1 cellular context compared by ENCODE assay signal in genomic region chr11:62678770-62679696, GRCh38.
TF ChIP-seq lines count a peak whose summit lies in the region.

UBXN1 (minus strand) TSS chr11:62679073; CDS start chr11:62678923, 150 bp downstream.

TF ChIP-seq in HepG2, 621 proteins besides CTCF, POLR2A, EP300 and RAD21 (continued from another document and continues in another):
- TF ChIP-seq ZXDC (CRISPR knock-in tag; IDR thresholded peaks at IDR 0.05) (peak; percentile 29; the same call in 1 of the 2 replicates), AGO2 (optimal IDR thresholded peaks at IDR 0.05; ENCODE audit: low read depth, low read length) (peak; percentile 77), ZSCAN31 (CRISPR knock-in tag; IDR thresholded peaks at IDR 0.05; ENCODE audit: low read depth) (peak; percentile 69), ZNF543 (CRISPR knock-in tag; IDR thresholded peaks at IDR 0.05) (peak; percentile 85), SOX5 (CRISPR knock-in tag; IDR thresholded peaks at IDR 0.05; ENCODE audit: borderline replicate concordance) (0 out of 2 replicates have a peak, but pooled peaks have one; percentile 23), BORCS8-MEF2B (CRISPR knock-in tag; IDR thresholded peaks at IDR 0.05) (peak; percentile 73; the same call in 1 of the 2 replicates), ZNF839 (CRISPR knock-in tag; IDR thresholded peaks at IDR 0.05; ENCODE audit: borderline replicate concordance) (0 out of 2 replicates have a peak, but pooled peaks have one; percentile 67), MAFF (IDR thresholded peaks at IDR 0.05; ENCODE audit: low read depth, low read length) (no peak), BHLHE40 (IDR thresholded peaks at IDR 0.05; ENCODE audit: low read length) (peak; percentile 52; the same call in 1 of the 2 replicates), ZNF224 (CRISPR knock-in tag; IDR thresholded peaks at IDR 0.05) (peak; percentile 56; the same call in 1 of the 2 replicates), ZBTB3 (CRISPR knock-in tag; IDR thresholded peaks at IDR 0.05; ENCODE audit: borderline replicate concordance, low read depth) (peak; percentile 34; the same call in 1 of the 2 replicates), HOXA3 (CRISPR knock-in tag; IDR thresholded peaks at IDR 0.05) (peak; percentile 82; the same call in 1 of the 2 replicates), ZNF749 (CRISPR knock-in tag; IDR thresholded peaks at IDR 0.05; ENCODE audit: borderline replicate concordance) (0 out of 2 replicates have a peak, but pooled peaks have one; percentile 21), RCOR2 (CRISPR knock-in tag; IDR thresholded peaks at IDR 0.05) (no peak), EZH2 (conservative IDR thresholded peaks at IDR 0.05; ENCODE audit: low read depth, low read length) (no peak), ZMYM4 (CRISPR knock-in tag; IDR thresholded peaks at IDR 0.05) (peak; percentile 80), TAF15 (IDR thresholded peaks at IDR 0.05; ENCODE audit: low read depth, low read length, poor library complexity, severe bottlenecking) (peak; percentile 77), ZBTB40 (IDR thresholded peaks at IDR 0.05) (no peak), ZBTB40 (CRISPR knock-in tag; IDR thresholded peaks at IDR 0.05) (peak; percentile 87), ZNF768 (CRISPR knock-in tag; IDR thresholded peaks at IDR 0.05) (peak; percentile 36; the same call in 1 of the 2 replicates), ZMYM2 (CRISPR knock-in tag; IDR thresholded peaks at IDR 0.05) (no peak), ZC3H4 (CRISPR knock-in tag; IDR thresholded peaks at IDR 0.05; ENCODE audit: borderline replicate concordance) (0 out of 2 replicates have a peak, but pooled peaks have one; percentile 54), SNAPC2 (CRISPR knock-in tag; IDR thresholded peaks at IDR 0.05) (peak; percentile 94), MXD3 (CRISPR knock-in tag; IDR thresholded peaks at IDR 0.05) (peak; percentile 77; the same call in 1 of the 2 replicates), ZNF160 (CRISPR knock-in tag; IDR thresholded peaks at IDR 0.05) (0 out of 2 replicates have a peak, but pooled peaks have one; percentile 75), ZZZ3 (CRISPR knock-in tag; IDR thresholded peaks at IDR 0.05; ENCODE audit: borderline replicate concordance) (0 out of 2 replicates have a peak, but pooled peaks have one; percentile 15), SALL2 (CRISPR knock-in tag; IDR thresholded peaks at IDR 0.05) (0 out of 2 replicates have a peak, but pooled peaks have one; percentile 32), ZNF547 (CRISPR knock-in tag; IDR thresholded peaks at IDR 0.05) (peak; percentile 62)
- TF ChIP-seq, protein P1, sequence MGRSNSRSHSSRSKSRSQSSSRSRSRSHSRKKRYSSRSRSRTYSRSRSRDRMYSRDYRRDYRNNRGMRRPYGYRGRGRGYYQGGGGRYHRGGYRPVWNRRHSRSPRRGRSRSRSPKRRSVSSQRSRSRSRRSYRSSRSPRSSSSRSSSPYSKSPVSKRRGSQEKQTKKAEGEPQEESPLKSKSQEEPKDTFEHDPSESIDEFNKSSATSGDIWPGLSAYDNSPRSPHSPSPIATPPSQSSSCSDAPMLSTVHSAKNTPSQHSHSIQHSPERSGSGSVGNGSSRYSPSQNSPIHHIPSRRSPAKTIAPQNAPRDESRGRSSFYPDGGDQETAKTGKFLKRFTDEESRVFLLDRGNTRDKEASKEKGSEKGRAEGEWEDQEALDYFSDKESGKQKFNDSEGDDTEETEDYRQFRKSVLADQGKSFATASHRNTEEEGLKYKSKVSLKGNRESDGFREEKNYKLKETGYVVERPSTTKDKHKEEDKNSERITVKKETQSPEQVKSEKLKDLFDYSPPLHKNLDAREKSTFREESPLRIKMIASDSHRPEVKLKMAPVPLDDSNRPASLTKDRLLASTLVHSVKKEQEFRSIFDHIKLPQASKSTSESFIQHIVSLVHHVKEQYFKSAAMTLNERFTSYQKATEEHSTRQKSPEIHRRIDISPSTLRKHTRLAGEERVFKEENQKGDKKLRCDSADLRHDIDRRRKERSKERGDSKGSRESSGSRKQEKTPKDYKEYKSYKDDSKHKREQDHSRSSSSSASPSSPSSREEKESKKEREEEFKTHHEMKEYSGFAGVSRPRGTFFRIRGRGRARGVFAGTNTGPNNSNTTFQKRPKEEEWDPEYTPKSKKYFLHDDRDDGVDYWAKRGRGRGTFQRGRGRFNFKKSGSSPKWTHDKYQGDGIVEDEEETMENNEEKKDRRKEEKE (IDR thresholded peaks at IDR 0.05): no peak
- TF ChIP-seq, protein P2, sequence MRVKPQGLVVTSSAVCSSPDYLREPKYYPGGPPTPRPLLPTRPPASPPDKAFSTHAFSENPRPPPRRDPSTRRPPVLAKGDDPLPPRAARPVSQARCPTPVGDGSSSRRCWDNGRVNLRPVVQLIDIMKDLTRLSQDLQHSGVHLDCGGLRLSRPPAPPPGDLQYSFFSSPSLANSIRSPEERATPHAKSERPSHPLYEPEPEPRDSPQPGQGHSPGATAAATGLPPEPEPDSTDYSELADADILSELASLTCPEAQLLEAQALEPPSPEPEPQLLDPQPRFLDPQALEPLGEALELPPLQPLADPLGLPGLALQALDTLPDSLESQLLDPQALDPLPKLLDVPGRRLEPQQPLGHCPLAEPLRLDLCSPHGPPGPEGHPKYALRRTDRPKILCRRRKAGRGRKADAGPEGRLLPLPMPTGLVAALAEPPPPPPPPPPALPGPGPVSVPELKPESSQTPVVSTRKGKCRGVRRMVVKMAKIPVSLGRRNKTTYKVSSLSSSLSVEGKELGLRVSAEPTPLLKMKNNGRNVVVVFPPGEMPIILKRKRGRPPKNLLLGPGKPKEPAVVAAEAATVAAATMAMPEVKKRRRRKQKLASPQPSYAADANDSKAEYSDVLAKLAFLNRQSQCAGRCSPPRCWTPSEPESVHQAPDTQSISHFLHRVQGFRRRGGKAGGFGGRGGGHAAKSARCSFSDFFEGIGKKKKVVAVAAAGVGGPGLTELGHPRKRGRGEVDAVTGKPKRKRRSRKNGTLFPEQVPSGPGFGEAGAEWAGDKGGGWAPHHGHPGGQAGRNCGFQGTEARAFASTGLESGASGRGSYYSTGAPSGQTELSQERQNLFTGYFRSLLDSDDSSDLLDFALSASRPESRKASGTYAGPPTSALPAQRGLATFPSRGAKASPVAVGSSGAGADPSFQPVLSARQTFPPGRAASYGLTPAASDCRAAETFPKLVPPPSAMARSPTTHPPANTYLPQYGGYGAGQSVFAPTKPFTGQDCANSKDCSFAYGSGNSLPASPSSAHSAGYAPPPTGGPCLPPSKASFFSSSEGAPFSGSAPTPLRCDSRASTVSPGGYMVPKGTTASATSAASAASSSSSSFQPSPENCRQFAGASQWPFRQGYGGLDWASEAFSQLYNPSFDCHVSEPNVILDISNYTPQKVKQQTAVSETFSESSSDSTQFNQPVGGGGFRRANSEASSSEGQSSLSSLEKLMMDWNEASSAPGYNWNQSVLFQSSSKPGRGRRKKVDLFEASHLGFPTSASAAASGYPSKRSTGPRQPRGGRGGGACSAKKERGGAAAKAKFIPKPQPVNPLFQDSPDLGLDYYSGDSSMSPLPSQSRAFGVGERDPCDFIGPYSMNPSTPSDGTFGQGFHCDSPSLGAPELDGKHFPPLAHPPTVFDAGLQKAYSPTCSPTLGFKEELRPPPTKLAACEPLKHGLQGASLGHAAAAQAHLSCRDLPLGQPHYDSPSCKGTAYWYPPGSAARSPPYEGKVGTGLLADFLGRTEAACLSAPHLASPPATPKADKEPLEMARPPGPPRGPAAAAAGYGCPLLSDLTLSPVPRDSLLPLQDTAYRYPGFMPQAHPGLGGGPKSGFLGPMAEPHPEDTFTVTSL (CRISPR knock-in tag; IDR thresholded peaks at IDR 0.05; ENCODE audit: borderline replicate concordance): 0 out of 2 replicates have a peak, but pooled peaks have one; percentile 11
- TF ChIP-seq, protein P3, sequence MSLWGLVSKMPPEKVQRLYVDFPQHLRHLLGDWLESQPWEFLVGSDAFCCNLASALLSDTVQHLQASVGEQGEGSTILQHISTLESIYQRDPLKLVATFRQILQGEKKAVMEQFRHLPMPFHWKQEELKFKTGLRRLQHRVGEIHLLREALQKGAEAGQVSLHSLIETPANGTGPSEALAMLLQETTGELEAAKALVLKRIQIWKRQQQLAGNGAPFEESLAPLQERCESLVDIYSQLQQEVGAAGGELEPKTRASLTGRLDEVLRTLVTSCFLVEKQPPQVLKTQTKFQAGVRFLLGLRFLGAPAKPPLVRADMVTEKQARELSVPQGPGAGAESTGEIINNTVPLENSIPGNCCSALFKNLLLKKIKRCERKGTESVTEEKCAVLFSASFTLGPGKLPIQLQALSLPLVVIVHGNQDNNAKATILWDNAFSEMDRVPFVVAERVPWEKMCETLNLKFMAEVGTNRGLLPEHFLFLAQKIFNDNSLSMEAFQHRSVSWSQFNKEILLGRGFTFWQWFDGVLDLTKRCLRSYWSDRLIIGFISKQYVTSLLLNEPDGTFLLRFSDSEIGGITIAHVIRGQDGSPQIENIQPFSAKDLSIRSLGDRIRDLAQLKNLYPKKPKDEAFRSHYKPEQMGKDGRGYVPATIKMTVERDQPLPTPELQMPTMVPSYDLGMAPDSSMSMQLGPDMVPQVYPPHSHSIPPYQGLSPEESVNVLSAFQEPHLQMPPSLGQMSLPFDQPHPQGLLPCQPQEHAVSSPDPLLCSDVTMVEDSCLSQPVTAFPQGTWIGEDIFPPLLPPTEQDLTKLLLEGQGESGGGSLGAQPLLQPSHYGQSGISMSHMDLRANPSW (CRISPR knock-in tag; IDR thresholded peaks at IDR 0.05; ENCODE audit: borderline replicate concordance): no peak
